ENCODE assay signal across 1 cellular context in the genomic region with DNA sequence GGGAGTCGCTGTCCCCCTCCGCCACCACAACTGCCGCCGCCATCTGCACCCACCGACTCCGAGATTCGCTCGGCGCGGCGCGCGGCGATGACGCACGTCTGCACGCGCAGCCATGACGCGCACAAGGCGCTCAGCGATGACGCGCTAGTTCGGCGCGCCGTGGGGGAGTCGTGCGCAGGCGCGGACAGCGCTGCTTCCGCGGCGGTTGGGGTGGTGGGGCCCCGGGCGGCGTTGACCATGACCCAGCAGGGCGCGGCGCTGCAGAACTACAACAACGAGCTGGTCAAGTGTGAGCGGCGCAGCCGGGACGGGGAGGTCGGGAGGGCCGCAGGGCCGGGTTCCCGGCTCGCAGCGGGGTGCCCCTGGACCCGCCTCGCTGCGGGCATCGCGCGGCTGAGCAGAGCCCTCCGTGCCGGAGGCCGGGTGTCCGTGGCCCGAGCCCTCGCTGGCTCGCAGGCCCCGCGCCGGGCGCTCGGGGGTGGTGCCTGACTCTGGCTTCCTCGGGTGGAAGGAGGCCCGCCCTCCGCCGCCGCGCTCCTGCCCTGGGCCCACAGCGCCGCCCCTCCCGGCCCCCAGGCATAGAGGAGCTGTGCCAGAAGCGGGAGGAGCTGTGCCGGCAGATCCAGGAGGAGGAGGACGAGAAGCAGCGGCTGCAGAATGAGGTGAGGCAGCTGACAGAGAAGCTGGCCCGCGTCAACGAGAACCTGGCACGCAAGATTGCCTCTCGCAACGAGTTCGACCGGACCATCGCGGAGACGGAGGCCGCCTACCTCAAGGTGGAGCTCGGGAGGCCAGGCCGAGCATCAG.
A peak's percentile ranks its signal among the peaks of the same experiment; 100 is the strongest.
TF ChIP-seq lines count a peak whose summit lies in the region.

A gene with protein sequence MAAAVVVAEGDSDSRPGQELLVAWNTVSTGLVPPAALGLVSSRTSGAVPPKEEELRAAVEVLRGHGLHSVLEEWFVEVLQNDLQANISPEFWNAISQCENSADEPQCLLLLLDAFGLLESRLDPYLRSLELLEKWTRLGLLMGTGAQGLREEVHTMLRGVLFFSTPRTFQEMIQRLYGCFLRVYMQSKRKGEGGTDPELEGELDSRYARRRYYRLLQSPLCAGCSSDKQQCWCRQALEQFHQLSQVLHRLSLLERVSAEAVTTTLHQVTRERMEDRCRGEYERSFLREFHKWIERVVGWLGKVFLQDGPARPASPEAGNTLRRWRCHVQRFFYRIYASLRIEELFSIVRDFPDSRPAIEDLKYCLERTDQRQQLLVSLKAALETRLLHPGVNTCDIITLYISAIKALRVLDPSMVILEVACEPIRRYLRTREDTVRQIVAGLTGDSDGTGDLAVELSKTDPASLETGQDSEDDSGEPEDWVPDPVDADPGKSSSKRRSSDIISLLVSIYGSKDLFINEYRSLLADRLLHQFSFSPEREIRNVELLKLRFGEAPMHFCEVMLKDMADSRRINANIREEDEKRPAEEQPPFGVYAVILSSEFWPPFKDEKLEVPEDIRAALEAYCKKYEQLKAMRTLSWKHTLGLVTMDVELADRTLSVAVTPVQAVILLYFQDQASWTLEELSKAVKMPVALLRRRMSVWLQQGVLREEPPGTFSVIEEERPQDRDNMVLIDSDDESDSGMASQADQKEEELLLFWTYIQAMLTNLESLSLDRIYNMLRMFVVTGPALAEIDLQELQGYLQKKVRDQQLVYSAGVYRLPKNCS (minus strand): TSS at position 71 of the 807 bp plus-strand sequence. CDS start 28 bp downstream, at position 43.
A gene with protein sequence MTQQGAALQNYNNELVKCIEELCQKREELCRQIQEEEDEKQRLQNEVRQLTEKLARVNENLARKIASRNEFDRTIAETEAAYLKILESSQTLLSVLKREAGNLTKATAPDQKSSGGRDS (plus strand): TSS at position 187 of the 807 bp plus-strand sequence. CDS start 51 bp downstream, at position 238.

TF ChIP-seq in GM23338, 12 proteins besides CTCF, POLR2A, EP300 and RAD21 (continued from another document):
- TF ChIP-seq, protein P1, sequence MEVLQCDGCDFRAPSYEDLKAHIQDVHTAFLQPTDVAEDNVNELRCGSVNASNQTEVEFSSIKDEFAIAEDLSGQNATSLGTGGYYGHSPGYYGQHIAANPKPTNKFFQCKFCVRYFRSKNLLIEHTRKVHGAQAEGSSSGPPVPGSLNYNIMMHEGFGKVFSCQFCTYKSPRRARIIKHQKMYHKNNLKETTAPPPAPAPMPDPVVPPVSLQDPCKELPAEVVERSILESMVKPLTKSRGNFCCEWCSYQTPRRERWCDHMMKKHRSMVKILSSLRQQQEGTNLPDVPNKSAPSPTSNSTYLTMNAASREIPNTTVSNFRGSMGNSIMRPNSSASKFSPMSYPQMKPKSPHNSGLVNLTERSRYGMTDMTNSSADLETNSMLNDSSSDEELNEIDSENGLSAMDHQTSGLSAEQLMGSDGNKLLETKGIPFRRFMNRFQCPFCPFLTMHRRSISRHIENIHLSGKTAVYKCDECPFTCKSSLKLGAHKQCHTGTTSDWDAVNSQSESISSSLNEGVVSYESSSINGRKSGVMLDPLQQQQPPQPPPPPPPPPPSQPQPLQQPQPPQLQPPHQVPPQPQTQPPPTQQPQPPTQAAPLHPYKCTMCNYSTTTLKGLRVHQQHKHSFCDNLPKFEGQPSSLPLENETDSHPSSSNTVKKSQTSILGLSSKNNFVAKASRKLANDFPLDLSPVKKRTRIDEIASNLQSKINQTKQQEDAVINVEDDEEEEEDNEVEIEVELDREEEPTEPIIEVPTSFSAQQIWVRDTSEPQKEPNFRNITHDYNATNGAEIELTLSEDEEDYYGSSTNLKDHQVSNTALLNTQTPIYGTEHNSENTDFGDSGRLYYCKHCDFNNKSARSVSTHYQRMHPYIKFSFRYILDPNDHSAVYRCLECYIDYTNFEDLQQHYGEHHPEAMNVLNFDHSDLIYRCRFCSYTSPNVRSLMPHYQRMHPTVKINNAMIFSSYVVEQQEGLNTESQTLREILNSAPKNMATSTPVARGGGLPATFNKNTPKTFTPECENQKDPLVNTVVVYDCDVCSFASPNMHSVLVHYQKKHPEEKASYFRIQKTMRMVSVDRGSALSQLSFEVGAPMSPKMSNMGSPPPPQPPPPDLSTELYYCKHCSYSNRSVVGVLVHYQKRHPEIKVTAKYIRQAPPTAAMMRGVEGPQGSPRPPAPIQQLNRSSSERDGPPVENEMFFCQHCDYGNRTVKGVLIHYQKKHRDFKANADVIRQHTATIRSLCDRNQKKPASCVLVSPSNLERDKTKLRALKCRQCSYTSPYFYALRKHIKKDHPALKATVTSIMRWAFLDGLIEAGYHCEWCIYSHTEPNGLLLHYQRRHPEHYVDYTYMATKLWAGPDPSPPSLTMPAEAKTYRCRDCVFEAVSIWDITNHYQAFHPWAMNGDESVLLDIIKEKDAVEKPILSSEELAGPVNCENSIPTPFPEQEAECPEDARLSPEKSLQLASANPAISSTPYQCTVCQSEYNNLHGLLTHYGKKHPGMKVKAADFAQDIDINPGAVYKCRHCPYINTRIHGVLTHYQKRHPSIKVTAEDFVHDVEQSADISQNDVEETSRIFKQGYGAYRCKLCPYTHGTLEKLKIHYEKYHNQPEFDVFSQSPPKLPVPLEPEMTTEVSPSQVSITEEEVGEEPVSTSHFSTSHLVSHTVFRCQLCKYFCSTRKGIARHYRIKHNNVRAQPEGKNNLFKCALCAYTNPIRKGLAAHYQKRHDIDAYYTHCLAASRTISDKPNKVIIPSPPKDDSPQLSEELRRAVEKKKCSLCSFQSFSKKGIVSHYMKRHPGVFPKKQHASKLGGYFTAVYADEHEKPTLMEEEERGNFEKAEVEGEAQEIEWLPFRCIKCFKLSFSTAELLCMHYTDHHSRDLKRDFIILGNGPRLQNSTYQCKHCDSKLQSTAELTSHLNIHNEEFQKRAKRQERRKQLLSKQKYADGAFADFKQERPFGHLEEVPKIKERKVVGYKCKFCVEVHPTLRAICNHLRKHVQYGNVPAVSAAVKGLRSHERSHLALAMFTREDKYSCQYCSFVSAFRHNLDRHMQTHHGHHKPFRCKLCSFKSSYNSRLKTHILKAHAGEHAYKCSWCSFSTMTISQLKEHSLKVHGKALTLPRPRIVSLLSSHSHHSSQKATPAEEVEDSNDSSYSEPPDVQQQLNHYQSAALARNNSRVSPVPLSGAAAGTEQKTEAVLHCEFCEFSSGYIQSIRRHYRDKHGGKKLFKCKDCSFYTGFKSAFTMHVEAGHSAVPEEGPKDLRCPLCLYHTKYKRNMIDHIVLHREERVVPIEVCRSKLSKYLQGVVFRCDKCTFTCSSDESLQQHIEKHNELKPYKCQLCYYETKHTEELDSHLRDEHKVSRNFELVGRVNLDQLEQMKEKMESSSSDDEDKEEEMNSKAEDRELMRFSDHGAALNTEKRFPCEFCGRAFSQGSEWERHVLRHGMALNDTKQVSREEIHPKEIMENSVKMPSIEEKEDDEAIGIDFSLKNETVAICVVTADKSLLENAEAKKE (CRISPR knock-in tag; IDR thresholded peaks at IDR 0.05): no peak
- TF ChIP-seq CREB1 (CRISPR knock-in tag; IDR thresholded peaks at IDR 0.05; ENCODE audit: low read depth) (peak; percentile 100), NANOG (IDR thresholded peaks at IDR 0.05; ENCODE audit: borderline replicate concordance) (no peak), ZNF114 (CRISPR knock-in tag; IDR thresholded peaks at IDR 0.05) (no peak), EZH2 (IDR thresholded peaks at IDR 0.05; ENCODE audit: low read depth, unreplicated experiment) (no peak), ZNF331 (CRISPR knock-in tag; IDR thresholded peaks at IDR 0.05; ENCODE audit: low read depth) (no peak), STAT1 (IDR thresholded peaks at IDR 0.05; ENCODE audit: unreplicated experiment) (no peak), JUNB (IDR thresholded peaks at IDR 0.05; ENCODE audit: unreplicated experiment) (no peak), EZH2phosphoT487 (IDR thresholded peaks at IDR 0.05; ENCODE audit: unreplicated experiment) (no peak)
- TF ChIP-seq, protein P2, sequence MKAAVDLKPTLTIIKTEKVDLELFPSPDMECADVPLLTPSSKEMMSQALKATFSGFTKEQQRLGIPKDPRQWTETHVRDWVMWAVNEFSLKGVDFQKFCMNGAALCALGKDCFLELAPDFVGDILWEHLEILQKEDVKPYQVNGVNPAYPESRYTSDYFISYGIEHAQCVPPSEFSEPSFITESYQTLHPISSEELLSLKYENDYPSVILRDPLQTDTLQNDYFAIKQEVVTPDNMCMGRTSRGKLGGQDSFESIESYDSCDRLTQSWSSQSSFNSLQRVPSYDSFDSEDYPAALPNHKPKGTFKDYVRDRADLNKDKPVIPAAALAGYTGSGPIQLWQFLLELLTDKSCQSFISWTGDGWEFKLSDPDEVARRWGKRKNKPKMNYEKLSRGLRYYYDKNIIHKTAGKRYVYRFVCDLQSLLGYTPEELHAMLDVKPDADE (IDR thresholded peaks at IDR 0.05): peak; percentile 90
- TF ChIP-seq, protein P3, sequence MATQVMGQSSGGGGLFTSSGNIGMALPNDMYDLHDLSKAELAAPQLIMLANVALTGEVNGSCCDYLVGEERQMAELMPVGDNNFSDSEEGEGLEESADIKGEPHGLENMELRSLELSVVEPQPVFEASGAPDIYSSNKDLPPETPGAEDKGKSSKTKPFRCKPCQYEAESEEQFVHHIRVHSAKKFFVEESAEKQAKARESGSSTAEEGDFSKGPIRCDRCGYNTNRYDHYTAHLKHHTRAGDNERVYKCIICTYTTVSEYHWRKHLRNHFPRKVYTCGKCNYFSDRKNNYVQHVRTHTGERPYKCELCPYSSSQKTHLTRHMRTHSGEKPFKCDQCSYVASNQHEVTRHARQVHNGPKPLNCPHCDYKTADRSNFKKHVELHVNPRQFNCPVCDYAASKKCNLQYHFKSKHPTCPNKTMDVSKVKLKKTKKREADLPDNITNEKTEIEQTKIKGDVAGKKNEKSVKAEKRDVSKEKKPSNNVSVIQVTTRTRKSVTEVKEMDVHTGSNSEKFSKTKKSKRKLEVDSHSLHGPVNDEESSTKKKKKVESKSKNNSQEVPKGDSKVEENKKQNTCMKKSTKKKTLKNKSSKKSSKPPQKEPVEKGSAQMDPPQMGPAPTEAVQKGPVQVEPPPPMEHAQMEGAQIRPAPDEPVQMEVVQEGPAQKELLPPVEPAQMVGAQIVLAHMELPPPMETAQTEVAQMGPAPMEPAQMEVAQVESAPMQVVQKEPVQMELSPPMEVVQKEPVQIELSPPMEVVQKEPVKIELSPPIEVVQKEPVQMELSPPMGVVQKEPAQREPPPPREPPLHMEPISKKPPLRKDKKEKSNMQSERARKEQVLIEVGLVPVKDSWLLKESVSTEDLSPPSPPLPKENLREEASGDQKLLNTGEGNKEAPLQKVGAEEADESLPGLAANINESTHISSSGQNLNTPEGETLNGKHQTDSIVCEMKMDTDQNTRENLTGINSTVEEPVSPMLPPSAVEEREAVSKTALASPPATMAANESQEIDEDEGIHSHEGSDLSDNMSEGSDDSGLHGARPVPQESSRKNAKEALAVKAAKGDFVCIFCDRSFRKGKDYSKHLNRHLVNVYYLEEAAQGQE (IDR thresholded peaks at IDR 0.05; ENCODE audit: unreplicated experiment): peak; percentile 3
